In genomic region chr6:4128748-4129147, GRCh38 we compare ENCODE assay signal across 18 cellular contexts. TPM values are rescaled to one million over a fixed set of nuclear protein-coding genes. Genes with fewer than 3 reads are reported as not detected.
A peak's percentile ranks its signal among the peaks of the same experiment; 100 is the strongest.
DNase-seq lines count a peak whose midpoint lies in the region; ATAC-seq, FAIRE-seq and TF ChIP-seq lines count a peak whose summit lies in the region.
"Had no signal": no experiment of that assay in that cellular context is flagged by ENCODE, and none has a peak within 500 bp of the region (broad histone marks: within the 10 kb centered on the region; RNA-seq: fewer than 3 reads in every experiment).

No MANE protein-coding gene starts in this region.

- H3K79me2 ChIP-seq in astrocyte (ENCODE audit: insufficient read depth, low read length), result peaks cover 33% of the 10 kb centered on the region

- TF ChIP-seq CTCF in astrocyte (IDR thresholded peaks at IDR 0.05; ENCODE audit: insufficient read depth, low read depth, low read length) (no peak), fibroblast of villous mesenchyme (IDR thresholded peaks at IDR 0.05; ENCODE audit: insufficient read depth, low read depth, low read length) (no peak)

- no peak overlapping the region for H3K4me3 Mint-ChIP-seq in astrocyte (ENCODE audit: unreplicated experiment)

- H3K9ac ChIP-seq in astrocyte (ENCODE audit: low read length), result no peak overlapping the region
- H3K9ac ChIP-seq: BLaER1 treated with 17β-estradiol and CSF1 and Interleukin-3, amounts not matched to agents 10 nM and 100 nM had no signal

- peak; percentile 49 for FAIRE-seq in astrocyte (lab: Jason Lieb, UNC)
- FAIRE-seq: G401.6, GM12892 had no signal

- ATAC-seq in HG02588 (IDR thresholded peaks at IDR 0.05; ENCODE audit: unreplicated experiment) (no peak), HG02763 (IDR thresholded peaks at IDR 0.05; ENCODE audit: unreplicated experiment) (no peak)
- no peak for ATAC-seq in stimulated activated naive CD8-positive, alpha-beta T cell treated with anti-CD3 and anti-CD28 coated beads, Interleukin-15, Interleukin-2, amounts not matched to agents 100 U/mL and 50 U/mL, for 24 hours
- ATAC-seq: SK-N-SH treated with all-trans-retinoic acid at 6 μM for 48 hours had no signal

- H3K27ac Mint-ChIP-seq in astrocyte (ENCODE audit: unreplicated experiment), result no peak overlapping the region

- DNase-seq in M059J (ENCODE audit: low read depth) (peak; percentile 62), astrocyte (ENCODE audit: low read depth) (peak; percentile 77), fibroblast of villous mesenchyme (ENCODE audit: low read depth) (peak; percentile 47)
- DNase-seq in activated CD8-positive, alpha-beta memory T cell treated with anti-CD3 and anti-CD28 coated beads, Interleukin-2, amount 50 U/mL, for 4 hours, result no peak
- DNase-seq in stimulated activated naive CD8-positive, alpha-beta T cell treated with anti-CD3 and anti-CD28 coated beads, Interleukin-15, Interleukin-2, amounts not matched to agents 100 U/mL and 50 U/mL, for 24 hours, result no peak
- DNase-seq: NCI-H1048, NCI-H146, NCI-H2081 treated with DMSO at 0.1 percent for 48 hours, NCI-H526, SHP77 had no signal

- H3K9me3 ChIP-seq in astrocyte (ENCODE audit: insufficient read depth, low read depth, low read length), result no peaks in the 10 kb centered on the region

- peaks cover 8% of the 10 kb centered on the region for H4K20me1 ChIP-seq in astrocyte (ENCODE audit: insufficient read depth, low read length)

- H3K4me1 ChIP-seq in astrocyte (ENCODE audit: insufficient read depth, low read length), result peaks cover 43% of the 10 kb centered on the region

- H3K9me3 Mint-ChIP-seq in astrocyte (ENCODE audit: unreplicated experiment), result no peaks in the 10 kb centered on the region

- peaks cover 24% of the 10 kb centered on the region for H3K36me3 Mint-ChIP-seq in astrocyte (ENCODE audit: low read depth, unreplicated experiment)

- H3K27ac ChIP-seq in astrocyte (ENCODE audit: low read depth, low read length), result peak overlapping the region; percentile 58
- H3K27ac ChIP-seq: BLaER1 treated with 17β-estradiol and CSF1 and Interleukin-3, amounts not matched to agents 10 nM and 100 nM had no signal

- peaks cover 29% of the 10 kb centered on the region for H3K4me1 Mint-ChIP-seq in astrocyte (ENCODE audit: low read depth, unreplicated experiment)

- peaks cover 26% of the 10 kb centered on the region for H3K36me3 ChIP-seq in astrocyte (ENCODE audit: insufficient read depth, low read length)

- H3K27me3 Mint-ChIP-seq in astrocyte (ENCODE audit: low read depth, unreplicated experiment), result no peaks in the 10 kb centered on the region

- H3K4me3 ChIP-seq in astrocyte (ENCODE audit: insufficient read depth, low read depth, low read length), result no peak overlapping the region
- H3K4me3 ChIP-seq in fibroblast of villous mesenchyme (ENCODE audit: low read depth, low read length), result no peak overlapping the region
- H3K4me3 ChIP-seq: BLaER1 treated with 17β-estradiol and CSF1 and Interleukin-3, amounts not matched to agents 10 nM and 100 nM; HAP-1 had no signal

- H3K4me2 ChIP-seq in astrocyte (ENCODE audit: low read length), result peak overlapping the region; percentile 42
- H3K4me2 ChIP-seq: BLaER1 treated with 17β-estradiol and CSF1 and Interleukin-3, amounts not matched to agents 10 nM and 100 nM had no signal

- no peaks in the 10 kb centered on the region for H3K27me3 ChIP-seq in astrocyte (ENCODE audit: insufficient read depth, low read length)
- H3K27me3 ChIP-seq: BLaER1 treated with 17β-estradiol and CSF1 and Interleukin-3, amounts not matched to agents 10 nM and 100 nM had no signal

- no peak overlapping the region for H2AFZ ChIP-seq in astrocyte (ENCODE audit: low read depth, low read length)

RNA-seq across cellular contexts. Expression of gene ECI2, which starts 6.6 kb away (rescaled TPM):
- 137 and 178 TPM in 2 replicates for total RNA-seq in M059J (2014; rRNA removed; shearing (Covaris generic))
- total RNA-seq in astrocyte (52.5 and 54.5 TPM in 2 replicates), fibroblast of villous mesenchyme (84.4 and 85.1 TPM in 2 replicates)

RNA-seq across cellular contexts. Expression of gene FAM217A, which starts 49.8 kb away (rescaled TPM):
- not detected in 2 replicates for total RNA-seq in M059J (2014; rRNA removed; shearing (Covaris generic))
- not detected in 2 replicates for total RNA-seq in astrocyte
- total RNA-seq in fibroblast of villous mesenchyme, result not detected in 2 replicates
- total RNA-seq: HT-29 had no signal

Comparison
In these comparisons a context has a peak if more than half of its experiments do, and no peak if none do; other contexts are left out.
1. DNase-seq: peak in M059J (single experiment), astrocyte (single experiment) and fibroblast of villous mesenchyme (single experiment); none in activated CD8-positive, alpha-beta memory T cell treated with anti-CD3 and anti-CD28 coated beads, Interleukin-2, amount 50 U/mL, for 4 hours (single experiment) and stimulated activated naive CD8-positive, alpha-beta T cell treated with anti-CD3 and anti-CD28 coated beads, Interleukin-15, Interleukin-2, amounts not matched to agents 100 U/mL and 50 U/mL, for 24 hours (single experiment).